In genomic region chr1:205326812-205327466, GRCh38 we compare ENCODE assay signal across 1 cellular context.
TF ChIP-seq lines count a peak whose summit lies in the region.

No MANE protein-coding gene starts in this region.

TF ChIP-seq in K562, 482 proteins besides CTCF, POLR2A, EP300 and RAD21 (continued from another document and continues in another):
- TF ChIP-seq ZNF407 (IDR thresholded peaks at IDR 0.05; ENCODE audit: low read depth) (no peak), HNRNPH1 (optimal IDR thresholded peaks at IDR 0.05; ENCODE audit: low read depth, low read length) (no peak), HNRNPL (IDR thresholded peaks at IDR 0.05; ENCODE audit: low read depth, low read length) (no peak), GATAD2A (IDR thresholded peaks at IDR 0.05) (no peak), TSC22D4 (tag; IDR thresholded peaks at IDR 0.05) (no peak), POLR2H (tag; IDR thresholded peaks at IDR 0.05; ENCODE audit: low read depth) (no peak), SAFB2 (IDR thresholded peaks at IDR 0.05; ENCODE audit: borderline replicate concordance, low read depth, low read length, severe bottlenecking) (no peak), E2F8 (IDR thresholded peaks at IDR 0.05; ENCODE audit: low read depth, partially characterized antibody) (no peak), ZNF232 (CRISPR knock-in tag; IDR thresholded peaks at IDR 0.05) (no peak), ETV5 (CRISPR knock-in tag; IDR thresholded peaks at IDR 0.05; ENCODE audit: low read depth) (no peak), FOXP4 (CRISPR knock-in tag; IDR thresholded peaks at IDR 0.05; ENCODE audit: borderline replicate concordance) (no peak), JUNB (CRISPR knock-in tag; conservative IDR thresholded peaks at IDR 0.05) (no peak), FOXO4 (CRISPR knock-in tag; IDR thresholded peaks at IDR 0.05) (no peak), ARID4B (CRISPR knock-in tag; IDR thresholded peaks at IDR 0.05) (no peak), CREB3L1 (IDR thresholded peaks at IDR 0.05; ENCODE audit: borderline replicate concordance, low read depth) (no peak), PHTF2 (CRISPR knock-in tag; IDR thresholded peaks at IDR 0.05) (no peak), CAMTA2 (CRISPR knock-in tag; conservative IDR thresholded peaks at IDR 0.05) (no peak), SAP30 (IDR thresholded peaks at IDR 0.05; ENCODE audit: borderline replicate concordance, insufficient read depth, low read depth, low read length, poor library complexity, severe bottlenecking) (no peak), CTCFL (IDR thresholded peaks at IDR 0.05; ENCODE audit: borderline replicate concordance, insufficient read depth, low read depth, low read length, poor library complexity, severe bottlenecking) (no peak)
- TF ChIP-seq, protein P1, sequence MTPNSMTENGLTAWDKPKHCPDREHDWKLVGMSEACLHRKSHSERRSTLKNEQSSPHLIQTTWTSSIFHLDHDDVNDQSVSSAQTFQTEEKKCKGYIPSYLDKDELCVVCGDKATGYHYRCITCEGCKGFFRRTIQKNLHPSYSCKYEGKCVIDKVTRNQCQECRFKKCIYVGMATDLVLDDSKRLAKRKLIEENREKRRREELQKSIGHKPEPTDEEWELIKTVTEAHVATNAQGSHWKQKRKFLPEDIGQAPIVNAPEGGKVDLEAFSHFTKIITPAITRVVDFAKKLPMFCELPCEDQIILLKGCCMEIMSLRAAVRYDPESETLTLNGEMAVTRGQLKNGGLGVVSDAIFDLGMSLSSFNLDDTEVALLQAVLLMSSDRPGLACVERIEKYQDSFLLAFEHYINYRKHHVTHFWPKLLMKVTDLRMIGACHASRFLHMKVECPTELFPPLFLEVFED (CRISPR knock-in tag; conservative IDR thresholded peaks at IDR 0.05) = no peak
- TF ChIP-seq, protein P2, sequence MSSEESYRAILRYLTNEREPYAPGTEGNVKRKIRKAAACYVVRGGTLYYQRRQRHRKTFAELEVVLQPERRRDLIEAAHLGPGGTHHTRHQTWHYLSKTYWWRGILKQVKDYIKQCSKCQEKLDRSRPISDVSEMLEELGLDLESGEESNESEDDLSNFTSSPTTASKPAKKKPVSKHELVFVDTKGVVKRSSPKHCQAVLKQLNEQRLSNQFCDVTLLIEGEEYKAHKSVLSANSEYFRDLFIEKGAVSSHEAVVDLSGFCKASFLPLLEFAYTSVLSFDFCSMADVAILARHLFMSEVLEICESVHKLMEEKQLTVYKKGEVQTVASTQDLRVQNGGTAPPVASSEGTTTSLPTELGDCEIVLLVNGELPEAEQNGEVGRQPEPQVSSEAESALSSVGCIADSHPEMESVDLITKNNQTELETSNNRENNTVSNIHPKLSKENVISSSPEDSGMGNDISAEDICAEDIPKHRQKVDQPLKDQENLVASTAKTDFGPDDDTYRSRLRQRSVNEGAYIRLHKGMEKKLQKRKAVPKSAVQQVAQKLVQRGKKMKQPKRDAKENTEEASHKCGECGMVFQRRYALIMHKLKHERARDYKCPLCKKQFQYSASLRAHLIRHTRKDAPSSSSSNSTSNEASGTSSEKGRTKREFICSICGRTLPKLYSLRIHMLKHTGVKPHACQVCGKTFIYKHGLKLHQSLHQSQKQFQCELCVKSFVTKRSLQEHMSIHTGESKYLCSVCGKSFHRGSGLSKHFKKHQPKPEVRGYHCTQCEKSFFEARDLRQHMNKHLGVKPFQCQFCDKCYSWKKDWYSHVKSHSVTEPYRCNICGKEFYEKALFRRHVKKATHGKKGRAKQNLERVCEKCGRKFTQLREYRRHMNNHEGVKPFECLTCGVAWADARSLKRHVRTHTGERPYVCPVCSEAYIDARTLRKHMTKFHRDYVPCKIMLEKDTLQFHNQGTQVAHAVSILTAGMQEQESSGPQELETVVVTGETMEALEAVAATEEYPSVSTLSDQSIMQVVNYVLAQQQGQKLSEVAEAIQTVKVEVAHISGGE (CRISPR knock-in tag; IDR thresholded peaks at IDR 0.05) = peak in 1 of 3 experiments; percentile 27; a peak in 1 of 6 replicates
